ENCODE assay signal across 16 cellular contexts in genomic region chr2:212991120-212991519, GRCh38.
DNase-seq lines count a peak whose midpoint lies in the region; ATAC-seq and TF ChIP-seq lines count a peak whose summit lies in the region.
"Had no signal": no experiment of that assay in that cellular context is flagged by ENCODE, and none has a peak within 500 bp of the region (broad histone marks: within the 10 kb centered on the region; RNA-seq: fewer than 3 reads in every experiment).

No MANE protein-coding gene starts in this region.

- H3K27me3 Mint-ChIP-seq in endothelial cell (ENCODE audit: unreplicated experiment): no peaks in the 10 kb centered on the region
- H3K27me3 Mint-ChIP-seq: activated CD4-positive, alpha-beta T cell treated with anti-CD3 and anti-CD28 coated beads, Interleukin-2, amount 10 ng/mL, durations not matched to agents 24 days and 14 days; stimulated activated naive CD8-positive, alpha-beta T cell treated with anti-CD3 and anti-CD28 coated beads, Interleukin-15, amount 100 ng/mL, for 72 hours had no signal

- H3K9me3 Mint-ChIP-seq in endothelial cell (ENCODE audit: unreplicated experiment): no peaks in the 10 kb centered on the region
- H3K9me3 Mint-ChIP-seq: activated CD4-positive, alpha-beta T cell treated with anti-CD3 and anti-CD28 coated beads, Interleukin-2, amount 10 ng/mL, durations not matched to agents 24 days and 14 days; T-helper 2 cell treated with Interferon-gamma antibody and Interleukin-4, amounts not matched to agents 5 μg/mL and 100 μg/mL, for 36 hours had no signal

- H3K4me3 ChIP-seq in OCI-LY3 (ENCODE audit: low read length): no peak overlapping the region
- H3K4me3 ChIP-seq in dorsolateral prefrontal cortex: no peak overlapping the region
- H3K4me3 ChIP-seq: left ventricle myocardium inferior had no signal

- no peak overlapping the region for H2AFZ ChIP-seq in OCI-LY3 (ENCODE audit: low read depth, low read length)

- intact Hi-C loops in dorsolateral prefrontal cortex (cut with DNase I): no loop called here

- H3K79me2 ChIP-seq in OCI-LY3 (ENCODE audit: low read length): no peaks in the 10 kb centered on the region

- no peaks in the 10 kb centered on the region for H3K36me3 ChIP-seq in OCI-LY3 (replicated peaks; ENCODE audit: low read depth, low read length)
- H3K36me3 ChIP-seq: left ventricle myocardium inferior had no signal

- H3K27ac Mint-ChIP-seq in endothelial cell (ENCODE audit: unreplicated experiment): no peak overlapping the region
- H3K27ac Mint-ChIP-seq: activated CD4-positive, alpha-beta T cell treated with anti-CD3 and anti-CD28 coated beads, Interleukin-2, amount 10 ng/mL, durations not matched to agents 24 days and 14 days; stimulated activated naive CD8-positive, alpha-beta T cell treated with anti-CD3 and anti-CD28 coated beads, Interleukin-15, amount 100 ng/mL, for 72 hours; T-helper 2 cell treated with Interferon-gamma antibody and Interleukin-4, amounts not matched to agents 5 μg/mL and 100 μg/mL, for 36 hours had no signal

- no peaks in the 10 kb centered on the region for H3K4me1 Mint-ChIP-seq in endothelial cell (ENCODE audit: unreplicated experiment)
- H3K4me1 Mint-ChIP-seq: activated CD4-positive, alpha-beta T cell treated with anti-CD3 and anti-CD28 coated beads, Interleukin-2, amount 10 ng/mL, durations not matched to agents 24 days and 14 days; stimulated activated naive CD8-positive, alpha-beta T cell treated with anti-CD3 and anti-CD28 coated beads, Interleukin-15, amount 100 ng/mL, for 72 hours had no signal

- no peak for DNase-seq in hypothalamus (lab: John Stamatoyannopoulos, UW)
- no peak for DNase-seq in hepatic stellate cell (ENCODE audit: low spot score)
- DNase-seq in endothelial cell (ENCODE audit: low spot score): no peak
- no peak for DNase-seq in dorsolateral prefrontal cortex
- DNase-seq: activated CD4-positive, alpha-beta T cell treated with anti-CD3 and anti-CD28 coated beads, Interleukin-2, amount 10 ng/mL, durations not matched to agents 24 days and 14 days; activated T-cell treated with anti-CD3 and anti-CD28 coated beads, Interleukin-2, amount 50 U/mL, for 1 hour; cerebellar nuclear complex; left ventricle myocardium inferior; NCI-H1105 treated with DMSO at 0.1 percent for 48 hours; SHP77 treated with DMSO at 0.1 percent for 48 hours; stimulated activated naive CD8-positive, alpha-beta T cell treated with anti-CD3 and anti-CD28 coated beads, Interleukin-15, amount 100 ng/mL, for 72 hours had no signal

- H4K20me1 ChIP-seq in OCI-LY3 (ENCODE audit: insufficient read depth, low read length): no peaks in the 10 kb centered on the region

- ATAC-seq in GM18868 (IDR thresholded peaks at IDR 0.05; ENCODE audit: unreplicated experiment) (peak; percentile 88), GM21723 (IDR thresholded peaks at IDR 0.05; ENCODE audit: unreplicated experiment) (peak; percentile 94), HG03060 (IDR thresholded peaks at IDR 0.05; ENCODE audit: low read depth, unreplicated experiment) (peak; percentile 61)
- ATAC-seq: stimulated activated naive CD8-positive, alpha-beta T cell treated with anti-CD3 and anti-CD28 coated beads, Interleukin-15, amount 100 ng/mL, for 72 hours had no signal

- no peaks in the 10 kb centered on the region for H3K27me3 ChIP-seq in OCI-LY3 (ENCODE audit: low read depth, low read length)
- H3K27me3 ChIP-seq in dorsolateral prefrontal cortex: no peaks in the 10 kb centered on the region

- no peaks in the 10 kb centered on the region for H3K9me3 ChIP-seq in OCI-LY3 (ENCODE audit: insufficient read depth, low read length)
- H3K9me3 ChIP-seq: left ventricle myocardium inferior had no signal

- H3K4me3 Mint-ChIP-seq in endothelial cell (ENCODE audit: unreplicated experiment): no peak overlapping the region
- H3K4me3 Mint-ChIP-seq: activated CD4-positive, alpha-beta T cell treated with anti-CD3 and anti-CD28 coated beads, Interleukin-2, amount 10 ng/mL, durations not matched to agents 24 days and 14 days; stimulated activated naive CD8-positive, alpha-beta T cell treated with anti-CD3 and anti-CD28 coated beads, Interleukin-15, amount 100 ng/mL, for 72 hours; T-helper 2 cell treated with Interferon-gamma antibody and Interleukin-4, amounts not matched to agents 5 μg/mL and 100 μg/mL, for 36 hours had no signal

- no peaks in the 10 kb centered on the region for H3K36me3 Mint-ChIP-seq in endothelial cell (ENCODE audit: low read depth, unreplicated experiment)

- peak overlapping the region; percentile 45 for H3K4me2 ChIP-seq in OCI-LY3 (ENCODE audit: low read length)

- H3K9ac ChIP-seq in OCI-LY3 (ENCODE audit: low read length): no peak overlapping the region

- H3K27ac ChIP-seq in OCI-LY3 (ENCODE audit: low read length): no peak overlapping the region
- H3K27ac ChIP-seq in dorsolateral prefrontal cortex: no peak overlapping the region
- H3K27ac ChIP-seq: left ventricle myocardium inferior had no signal

- peaks cover 13% of the 10 kb centered on the region for H3K4me1 ChIP-seq in OCI-LY3 (ENCODE audit: low read length)
- H3K4me1 ChIP-seq: left ventricle myocardium inferior had no signal

- no peak for TF ChIP-seq CTCF in OCI-LY3 (IDR thresholded peaks at IDR 0.05; ENCODE audit: low read depth, low read length)
- no peak for TF ChIP-seq CTCF in endothelial cell (IDR thresholded peaks at IDR 0.05; ENCODE audit: unreplicated experiment)
- TF ChIP-seq CTCF in dorsolateral prefrontal cortex (IDR thresholded peaks at IDR 0.05 in 54 of 56, conservative IDR thresholded peaks at IDR 0.05 in 2 of 56; ENCODE audit: low read depth in 1 of 56, partially characterized antibody in 56 of 56): no peak
